8 cellular contexts compared by ENCODE assay signal in genomic region chr1:51235611-51236547, GRCh38. TPM values are rescaled to one million over a fixed set of nuclear protein-coding genes. Genes with fewer than 3 reads are reported as not detected.
DNase-seq lines count a peak whose midpoint lies in the region; ATAC-seq and TF ChIP-seq lines count a peak whose summit lies in the region.

A gene with protein sequence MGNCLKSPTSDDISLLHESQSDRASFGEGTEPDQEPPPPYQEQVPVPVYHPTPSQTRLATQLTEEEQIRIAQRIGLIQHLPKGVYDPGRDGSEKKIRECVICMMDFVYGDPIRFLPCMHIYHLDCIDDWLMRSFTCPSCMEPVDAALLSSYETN (plus strand): TSS chr1:51236273. CDS start chr1:51236757, 484 bp downstream.

- TF ChIP-seq CTCF in neural cell (IDR thresholded peaks at IDR 0.05; ENCODE audit: poor library complexity, severe bottlenecking): peak; percentile 45

- peak within 1 kb of the TSS; percentile 99 for H3K9ac ChIP-seq in neural cell (ENCODE audit: low read length)

- H4K20me1 ChIP-seq in neural cell (ENCODE audit: insufficient read depth): peaks cover 1% of the 10 kb centered on the region

- peak within 1 kb of the TSS; percentile 79 to 93 for H3K27ac Mint-ChIP-seq in stimulated activated naive CD8-positive, alpha-beta T cell treated with anti-CD3 and anti-CD28 coated beads, Interleukin-15, amount 100 ng/mL, for 72 hours

- peak within 1 kb of the TSS; percentile 78 for H2AFZ ChIP-seq in neural cell (ENCODE audit: low read depth, low read length)

- H3K27me3 ChIP-seq in H7 (ENCODE audit: control insufficient read depth, insufficient read depth, low read length): peaks cover 3% of the 10 kb centered on the region; the same call in 1 of the 2 replicates
- no peaks in the 10 kb centered on the region for H3K27me3 ChIP-seq in neural cell (ENCODE audit: insufficient read depth, low read depth, low read length)

- peak within 1 kb of the TSS; percentile 84 to 88 for H3K4me3 Mint-ChIP-seq in stimulated activated naive CD8-positive, alpha-beta T cell treated with anti-CD3 and anti-CD28 coated beads, Interleukin-15, amount 100 ng/mL, for 72 hours

- H3F3A ChIP-seq in neural cell (ENCODE audit: insufficient read depth, low read length, poor library complexity, severe bottlenecking): no peaks in the 10 kb centered on the region

- no peaks in the 10 kb centered on the region for H3K36me3 ChIP-seq in H7 (replicated peaks; ENCODE audit: control insufficient read depth, insufficient read depth, low read length)
- no peaks in the 10 kb centered on the region for H3K36me3 ChIP-seq in neural cell (ENCODE audit: insufficient read depth, low read length)

- H3K4me1 Mint-ChIP-seq in stimulated activated naive CD8-positive, alpha-beta T cell treated with anti-CD3 and anti-CD28 coated beads, Interleukin-15, amount 100 ng/mL, for 72 hours: peaks cover 30% of the 10 kb centered on the region

- DNase-seq in ELF-1 (ENCODE audit: low read depth, low spot score) (peak; percentile 92), H7 (peak; percentile 94), M059J (ENCODE audit: low read depth) (peak; percentile 89), SHP77 (lab: John Stamatoyannopoulos, UW) (peak; percentile 81 to 93), activated gamma-delta T cell (lab: John Stamatoyannopoulos, UW) (peak; percentile 89), fibroblast of the conjunctiva (ENCODE audit: low read depth) (peak; percentile 80)
- peak; percentile 91 to 93 for DNase-seq in stimulated activated naive CD8-positive, alpha-beta T cell treated with anti-CD3 and anti-CD28 coated beads, Interleukin-15, amount 100 ng/mL, for 72 hours

- TF ChIP-seq EP300 in neural cell (conservative IDR thresholded peaks at IDR 0.05; ENCODE audit: poor library complexity, severe bottlenecking): peak; percentile 82

- no peaks in the 10 kb centered on the region for H3K9me3 Mint-ChIP-seq in stimulated activated naive CD8-positive, alpha-beta T cell treated with anti-CD3 and anti-CD28 coated beads, Interleukin-15, amount 100 ng/mL, for 72 hours

- H3K4me2 ChIP-seq in neural cell (ENCODE audit: low read length): peak within 1 kb of the TSS; percentile 81

- H3K9me3 ChIP-seq in neural cell (ENCODE audit: low read length): no peaks in the 10 kb centered on the region

- H3K27me3 Mint-ChIP-seq in stimulated activated naive CD8-positive, alpha-beta T cell treated with anti-CD3 and anti-CD28 coated beads, Interleukin-15, amount 100 ng/mL, for 72 hours: no peaks in the 10 kb centered on the region

- H3K9me2 ChIP-seq in neural cell (ENCODE audit: insufficient read depth, low read length): no peaks in the 10 kb centered on the region

- H3K27ac ChIP-seq in neural cell (ENCODE audit: low read length): peak within 1 kb of the TSS; percentile 98

- H3K4me3 ChIP-seq in H7 (ENCODE audit: insufficient read depth, low read depth, low read length) (peak within 1 kb of the TSS; percentile 96), neural cell (ENCODE audit: low read length) (peak within 1 kb of the TSS; percentile 99)

- H3K79me2 ChIP-seq in neural cell (replicated peaks; ENCODE audit: insufficient read depth, low read length): peaks cover 45% of the 10 kb centered on the region

- peak; percentile 54 for TF ChIP-seq RAD21 in neural cell (conservative IDR thresholded peaks at IDR 0.05)

- ATAC-seq in stimulated activated naive CD8-positive, alpha-beta T cell treated with anti-CD3 and anti-CD28 coated beads, Interleukin-15, amount 100 ng/mL, for 72 hours: peak; percentile 98

TF ChIP-seq in neural cell, 6 proteins besides CTCF, POLR2A, EP300 and RAD21:
- TF ChIP-seq TAF1 (IDR thresholded peaks at IDR 0.05; ENCODE audit: low read depth) (peak; percentile 100), EZH2 (IDR thresholded peaks at IDR 0.05; ENCODE audit: borderline replicate concordance, insufficient read depth, low read length, poor library complexity, severe bottlenecking) (no peak), MXI1 (conservative IDR thresholded peaks at IDR 0.05; ENCODE audit: poor library complexity, severe bottlenecking) (peak; percentile 60), SMC3 (conservative IDR thresholded peaks at IDR 0.05; ENCODE audit: poor library complexity) (peak; percentile 63), REST (IDR thresholded peaks at IDR 0.05; ENCODE audit: borderline replicate concordance) (peak; percentile 99), POLR2AphosphoS5 (IDR thresholded peaks at IDR 0.05) (peak; percentile 95)
TF ChIP-seq in neural cell: peak in this region for 5.

RNA-seq across cellular contexts. Expression of the gene that starts here (rescaled TPM):
- total RNA-seq in H7 (2014; rRNA removed; shearing (Covaris generic)): 94.8 and 99.3 TPM in 2 replicates
- total RNA-seq in M059J (2014; rRNA removed; shearing (Covaris generic)): 195 and 237 TPM in 2 replicates
- 209 and 210 TPM in 2 replicates for polyA plus RNA-seq in neural cell
- polyA minus RNA-seq in neural cell: 158 and 162 TPM in 2 replicates

Comparison
In these comparisons a context has a peak if more than half of its experiments do, and no peak if none do; other contexts are left out.
1. Peak in every context shown above with its lines: DNase-seq, ATAC-seq, H3K4me3 ChIP-seq and H3K27ac ChIP-seq.